ENCODE assay signal across 26 cellular contexts in the genomic region with DNA sequence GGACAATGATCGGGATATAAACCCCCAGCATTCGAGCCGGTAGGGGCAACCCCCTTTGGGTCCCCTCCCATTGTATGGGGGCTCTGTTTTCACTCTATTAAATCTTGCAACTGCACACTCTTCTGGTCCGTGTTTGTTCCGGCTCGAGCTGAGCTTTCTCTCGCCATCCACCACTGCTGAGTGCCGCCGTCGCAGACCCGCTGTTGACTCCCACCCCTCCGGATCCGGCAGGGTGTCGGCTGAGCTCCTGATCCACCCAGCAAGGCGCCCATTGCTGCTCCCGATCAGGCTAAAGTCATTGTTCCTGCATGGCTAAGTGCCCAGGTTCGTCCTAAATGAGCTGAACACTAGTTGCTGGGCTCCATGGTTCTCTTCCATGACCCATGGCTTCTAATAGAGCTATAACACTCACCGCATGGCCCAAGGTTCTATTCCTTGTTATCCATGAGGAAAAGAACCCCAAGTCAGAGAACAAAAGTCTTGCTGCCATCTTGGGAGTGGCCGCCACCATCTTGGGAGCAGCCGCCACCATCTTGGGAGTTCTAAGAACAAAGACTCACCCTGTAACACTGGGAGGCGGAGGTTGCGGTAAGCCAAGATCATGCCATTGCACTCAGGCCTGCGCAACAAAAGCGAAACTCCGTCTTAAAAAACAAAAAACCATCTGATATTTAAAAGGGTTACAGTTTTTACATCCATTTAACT.
"Had no signal": no experiment of that assay in that cellular context is flagged by ENCODE, and none has a peak within 500 bp of the region (broad histone marks: within the 10 kb centered on the region; RNA-seq: fewer than 3 reads in every experiment).

No MANE protein-coding gene starts in this region.

- H3K27me3 ChIP-seq: hepatocyte, pancreas, stomach, uterus had no signal

- H3K36me3 Mint-ChIP-seq: mesothelial cell of epicardium; naive B cell; natural killer cell treated with Interleukin-12 subunit alpha and Interleukin-12 subunit beta and Interleukin-15 and Interleukin-18, amount 100 ng/mL, for 72 hours; stimulated activated naive B cell treated with anti-CD40 and anti-IgM and Interleukin-4, amounts not matched to agents 10 μg/mL and 1 μg/mL and 100 μg/mL, for 72 hours; type B pancreatic cell had no signal

- H3K79me2 ChIP-seq: hepatocyte had no signal

- H3K4me3 Mint-ChIP-seq: mesothelial cell of epicardium; naive B cell; natural killer cell treated with Interleukin-12 subunit alpha and Interleukin-12 subunit beta and Interleukin-15 and Interleukin-18, amount 100 ng/mL, for 72 hours; stimulated activated naive B cell treated with anti-CD40 and anti-IgM and Interleukin-4, amounts not matched to agents 10 μg/mL and 1 μg/mL and 100 μg/mL, for 72 hours; type B pancreatic cell had no signal

- H3K36me3 ChIP-seq: left ventricle myocardium inferior, pancreas, prostate gland, stomach, thoracic aorta, tibial artery, uterus had no signal

- H3K9me3 Mint-ChIP-seq: mesothelial cell of epicardium; natural killer cell treated with Interleukin-12 subunit alpha and Interleukin-12 subunit beta and Interleukin-15 and Interleukin-18, amount 100 ng/mL, for 72 hours; type B pancreatic cell had no signal

- H3K4me1 ChIP-seq: left ventricle myocardium inferior, pancreas, prostate gland, stomach, tibial artery, uterus had no signal

- H3K27ac ChIP-seq: hepatocyte, left ventricle myocardium inferior, pancreas, prostate gland, skin epidermis, stomach, thoracic aorta, tibial artery, uterus had no signal

- H3K4me1 Mint-ChIP-seq: mesothelial cell of epicardium; naive B cell; stimulated activated naive B cell treated with anti-CD40 and anti-IgM and Interleukin-4, amounts not matched to agents 10 μg/mL and 1 μg/mL and 100 μg/mL, for 72 hours had no signal

- H3K4me3 ChIP-seq: hepatocyte, left ventricle myocardium inferior, lung, pancreas, prostate gland, skin epidermis, stomach, thoracic aorta, tibial artery, uterus had no signal

- H3K9me3 ChIP-seq: pancreas, prostate gland, stomach, thoracic aorta, tibial artery, uterus had no signal

- H3K4me2 ChIP-seq: hepatocyte had no signal

- ATAC-seq: natural killer cell treated with Interleukin-12 subunit alpha and Interleukin-12 subunit beta and Interleukin-15 and Interleukin-18, amount 100 ng/mL, for 72 hours; pancreas; right cardiac atrium; sciatic nerve; stimulated activated naive B cell treated with anti-CD40 and anti-IgM and Interleukin-4, amounts not matched to agents 10 μg/mL and 1 μg/mL and 100 μg/mL, for 72 hours; stimulated activated naive CD8-positive, alpha-beta T cell treated with anti-CD3 and anti-CD28 coated beads, Interleukin-15, Interleukin-2, amounts not matched to agents 100 U/mL and 50 U/mL, for 24 hours had no signal

- H2AFZ ChIP-seq: hepatocyte had no signal

- H3K27ac Mint-ChIP-seq: mesothelial cell of epicardium; natural killer cell treated with Interleukin-12 subunit alpha and Interleukin-12 subunit beta and Interleukin-15 and Interleukin-18, amount 100 ng/mL, for 72 hours; stimulated activated naive B cell treated with anti-CD40 and anti-IgM and Interleukin-4, amounts not matched to agents 10 μg/mL and 1 μg/mL and 100 μg/mL, for 72 hours; type B pancreatic cell had no signal

- FAIRE-seq: pancreas had no signal

- DNase-seq: islet precursor cell; left ventricle myocardium inferior; naive B cell; nucleus accumbens; pancreas; posterior cingulate gyrus; retina; right cardiac atrium; stimulated activated CD4-positive, alpha-beta T cell treated with anti-CD3 and anti-CD28 coated beads, Interleukin-12 subunit alpha, Interleukin-12 subunit beta, amount 100 ng/mL, for 4 hours; stimulated activated CD4-positive, alpha-beta T cell treated with anti-CD3 and anti-CD28 coated beads, Interleukin-15, amount 100 ng/mL, for 24 hours; stimulated activated CD4-positive, alpha-beta T cell treated with anti-CD3 and anti-CD28 coated beads, Interleukin-2, amount 100 ng/mL, for 24 hours; stimulated activated CD4-positive, alpha-beta T cell treated with anti-CD3 and anti-CD28 coated beads, Interleukin-4, amount 100 ng/mL, for 1 hour; stimulated activated naive B cell treated with anti-CD40 and anti-IgM and Interleukin-4, amounts not matched to agents 10 μg/mL and 1 μg/mL and 100 μg/mL, for 72 hours; stimulated activated naive CD8-positive, alpha-beta T cell treated with anti-CD3 and anti-CD28 coated beads, Interleukin-15, Interleukin-2, amounts not matched to agents 100 U/mL and 50 U/mL, for 24 hours; stomach; tibial artery; uterus had no signal
